In genomic region chr2:26559044-26559405, GRCh38 we compare ENCODE assay signal across 1 cellular context.
TF ChIP-seq lines count a peak whose summit lies in the region.

No MANE protein-coding gene starts in this region.

TF ChIP-seq in HepG2, 621 proteins besides CTCF, POLR2A, EP300 and RAD21 (continued from another document):
- TF ChIP-seq ATM (IDR thresholded peaks at IDR 0.05; ENCODE audit: borderline replicate concordance) (no peak), ZSCAN9 (CRISPR knock-in tag; IDR thresholded peaks at IDR 0.05; ENCODE audit: borderline replicate concordance) (no peak)
